ENCODE assay signal across 1 cellular context in genomic region chr17:9108166-9108565, GRCh38.
TF ChIP-seq lines count a peak whose summit lies in the region.

No MANE protein-coding gene starts in this region.

TF ChIP-seq in H1, 55 proteins besides CTCF, POLR2A, EP300 and RAD21 (continued from another document):
- no peak for TF ChIP-seq E2F6 (IDR thresholded peaks at IDR 0.05)
- TF ChIP-seq FOSL1 (IDR thresholded peaks at IDR 0.05; ENCODE audit: insufficient read depth, low read depth, low read length), result no peak
- no peak for TF ChIP-seq SUZ12 (IDR thresholded peaks at IDR 0.05; ENCODE audit: low read length)
- no peak for TF ChIP-seq GTF2F1 (IDR thresholded peaks at IDR 0.05; ENCODE audit: borderline replicate concordance, low read depth, low read length)
- no peak for TF ChIP-seq RFX5 (IDR thresholded peaks at IDR 0.05; ENCODE audit: borderline replicate concordance, low read depth, low read length)
- no peak for TF ChIP-seq BRCA1 (IDR thresholded peaks at IDR 0.05; ENCODE audit: low read depth, low read length)
- no peak for TF ChIP-seq ATF2 (IDR thresholded peaks at IDR 0.05; ENCODE audit: low read length)
- TF ChIP-seq ZNF274 (IDR thresholded peaks at IDR 0.05; ENCODE audit: borderline replicate concordance, extremely low read depth, low read length), result no peak
- no peak for TF ChIP-seq USF2 (IDR thresholded peaks at IDR 0.05; ENCODE audit: low read length)
- TF ChIP-seq RBBP5 (IDR thresholded peaks at IDR 0.05; ENCODE audit: borderline replicate concordance, low read depth, low read length), result no peak
- no peak for TF ChIP-seq POU5F1 (IDR thresholded peaks at IDR 0.05; ENCODE audit: low read depth, low read length)
